Comparison of ENCODE assay signal across 17 cellular contexts in genomic region chr14:87432698-87433097, GRCh38.
DNase-seq lines count a peak whose midpoint lies in the region; ATAC-seq and TF ChIP-seq lines count a peak whose summit lies in the region.
"Had no signal": no experiment of that assay in that cellular context is flagged by ENCODE, and none has a peak within 500 bp of the region (broad histone marks: within the 10 kb centered on the region; RNA-seq: fewer than 3 reads in every experiment).

No MANE protein-coding gene starts in this region.

- H4K12ac ChIP-seq in trophoblast cell (ENCODE audit: low read depth, low read length): no peak overlapping the region

- H4K91ac ChIP-seq in trophoblast cell (ENCODE audit: low read depth, low read length): no peak overlapping the region

- ATAC-seq in left lung (peak; percentile 57), HG02885 (IDR thresholded peaks at IDR 0.05; ENCODE audit: poor library complexity, unreplicated experiment) (no peak)

- no peak overlapping the region for H3K18ac ChIP-seq in trophoblast cell (ENCODE audit: low read length)

- no peak overlapping the region for H2BK5ac ChIP-seq in trophoblast cell (ENCODE audit: low read depth, low read length, poor library complexity)

- no peaks in the 10 kb centered on the region for H3K79me2 ChIP-seq in trophoblast cell (ENCODE audit: control insufficient read depth, insufficient read depth, low read length, poor library complexity)

- no peak overlapping the region for H3K9ac ChIP-seq in trophoblast cell (ENCODE audit: low read length)
- H3K9ac ChIP-seq: BLaER1 had no signal

- intact Hi-C loops in left lung (cut with DNase I): no loop called here
- intact Hi-C loops in head of caudate nucleus (cut with DNase I): no loop called here

- H2AK5ac ChIP-seq in trophoblast cell (ENCODE audit: low read length): no peak overlapping the region

- H2BK12ac ChIP-seq in trophoblast cell (ENCODE audit: low read length): no peak overlapping the region

- no peak overlapping the region for H3K23ac ChIP-seq in trophoblast cell (ENCODE audit: low read length)

- H3K9me3 ChIP-seq in left lung (peaks cover 0 to 13% of the 10 kb centered on the region in 2 donors), trophoblast cell (ENCODE audit: insufficient read depth, low read depth, low read length) (no peaks in the 10 kb centered on the region)
- H3K9me3 ChIP-seq: BE2C, BLaER1 had no signal

- H3K4me1 ChIP-seq in left lung (no peaks in the 10 kb centered on the region), trophoblast cell (ENCODE audit: control insufficient read depth in 1 of 2, insufficient read depth in 2 of 2, low read length in 2 of 2) (no peaks in the 10 kb centered on the region)
- H3K4me1 ChIP-seq: BE2C, BLaER1 had no signal

- H3K14ac ChIP-seq in trophoblast cell (ENCODE audit: low read length): no peak overlapping the region

- no CpG with 5 or more reads among the region's 6 CpGs for WGBS in trophoblast cell (ENCODE audit: extremely low coverage, insufficient coverage, insufficient read length)

- H3K4me3 ChIP-seq in left lung (no peak overlapping the region), trophoblast cell (ENCODE audit: low read depth, low read length) (no peak overlapping the region)
- H3K4me3 ChIP-seq: BLaER1 had no signal

- no peak overlapping the region for H4K8ac ChIP-seq in trophoblast cell (ENCODE audit: low read depth, low read length)

- H2AFZ ChIP-seq in trophoblast cell (ENCODE audit: insufficient read depth, low read length, poor library complexity): no peak overlapping the region

- H3K79me1 ChIP-seq in trophoblast cell (ENCODE audit: low read length): no peaks in the 10 kb centered on the region

- peak overlapping the region; percentile 68; the same call in 1 of the 2 replicates for H3K27ac ChIP-seq in VCaP
- no peak overlapping the region for H3K27ac ChIP-seq in left lung
- H3K27ac ChIP-seq in trophoblast cell (ENCODE audit: low read depth, low read length): no peak overlapping the region
- H3K27ac ChIP-seq: BLaER1 had no signal

- H3K27me3 ChIP-seq in left lung (no peaks in the 10 kb centered on the region), trophoblast cell (ENCODE audit: insufficient read depth, low read length) (no peaks in the 10 kb centered on the region)
- H3K27me3 ChIP-seq: BE2C, BLaER1 had no signal

- H3K36me3 ChIP-seq in left lung: no peaks in the 10 kb centered on the region
- H3K36me3 ChIP-seq in trophoblast cell (ENCODE audit: control insufficient read depth in 1 of 2, insufficient read depth in 2 of 2, low read length in 2 of 2): no peaks in the 10 kb centered on the region
- H3K36me3 ChIP-seq: BE2C, BLaER1 had no signal

- no peak overlapping the region for H2BK120ac ChIP-seq in trophoblast cell (ENCODE audit: insufficient read depth, low read length, poor library complexity)

- DNase-seq in left lung (no peak), trophoblast cell (peak; percentile 4 to 79), head of caudate nucleus (no peak)
- no peak for DNase-seq in activated CD8-positive, alpha-beta memory T cell treated with anti-CD3 and anti-CD28 coated beads, Interleukin-2, amount 50 U/mL, for 48 hours
- DNase-seq: 8988T; ACHN; BE2C; C1 segment of cervical spinal cord; CD4-positive, alpha-beta memory T cell; CD4-positive, CD25-positive, alpha-beta regulatory T cell; CD8-positive, alpha-beta memory T cell; COR-L47; DMS79 treated with DMSO at 0.1 percent for 48 hours; GF-D8 had no signal

- H3K4me2 ChIP-seq in trophoblast cell (ENCODE audit: low read length): no peak overlapping the region
- H3K4me2 ChIP-seq: BLaER1 had no signal

- H3K4ac ChIP-seq in trophoblast cell (ENCODE audit: low read depth, low read length): no peak overlapping the region

- TF ChIP-seq CTCF in VCaP (conservative IDR thresholded peaks at IDR 0.05): no peak
- TF ChIP-seq CTCF in left lung (IDR thresholded peaks at IDR 0.05): no peak

Comparison
In these comparisons a context has a peak if more than half of its experiments do, and no peak if none do; other contexts are left out.
1. DNase-seq: peak in trophoblast cell (2 of 2); none in left lung (0 of 2), head of caudate nucleus (0 of 42) and activated CD8-positive, alpha-beta memory T cell treated with anti-CD3 and anti-CD28 coated beads, Interleukin-2, amount 50 U/mL, for 48 hours (single experiment).